ENCODE assay signal across 2 cellular contexts in genomic region chr21:20942523-20942922, GRCh38.
TF ChIP-seq lines count a peak whose summit lies in the region.

No MANE protein-coding gene starts in this region.

TF ChIP-seq in IMR-90, 13 proteins besides CTCF, POLR2A, EP300 and RAD21:
- TF ChIP-seq CHD1 (IDR thresholded peaks at IDR 0.05; ENCODE audit: low read depth, low read length) (no peak), USF2 (IDR thresholded peaks at IDR 0.05; ENCODE audit: low read depth, low read length) (no peak), MAFK (IDR thresholded peaks at IDR 0.05; ENCODE audit: low read depth, low read length) (peak; percentile 67)
TF ChIP-seq in IMR-90: peak in this region for 1.

TF ChIP-seq in K562, 482 proteins besides CTCF, POLR2A, EP300 and RAD21:
- TF ChIP-seq ZBTB40 (IDR thresholded peaks at IDR 0.05): no peak
- TF ChIP-seq ZBTB40 (CRISPR knock-in tag; IDR thresholded peaks at IDR 0.05): no peak
- TF ChIP-seq MAFF (IDR thresholded peaks at IDR 0.05; ENCODE audit: low read length): peak; percentile 29
- TF ChIP-seq PATZ1 (CRISPR knock-in tag; IDR thresholded peaks at IDR 0.05; ENCODE audit: borderline replicate concordance): no peak
- TF ChIP-seq ZNF316 (IDR thresholded peaks at IDR 0.05): peak; percentile 38; the same call in 1 of the 2 replicates
